ENCODE assay signal across 18 cellular contexts in genomic region chr2:6915399-6915798, GRCh38. TPM values are rescaled to one million over a fixed set of nuclear protein-coding genes. Genes with fewer than 3 reads are reported as not detected.
DNase-seq lines count a peak whose midpoint lies in the region; TF ChIP-seq lines count a peak whose summit lies in the region.
"Had no signal": no experiment of that assay in that cellular context is flagged by ENCODE, and none has a peak within 500 bp of the region (broad histone marks: within the 10 kb centered on the region; RNA-seq: fewer than 3 reads in every experiment).

No MANE protein-coding gene starts in this region.

- H3K27me3 Mint-ChIP-seq in activated CD4-positive, alpha-beta T cell treated with anti-CD3 and anti-CD28 coated beads, Interleukin-2, amount 10 ng/mL, durations not matched to agents 24 days and 14 days: peaks cover 3% of the 10 kb centered on the region
- peaks cover 4% of the 10 kb centered on the region for H3K27me3 Mint-ChIP-seq in nephron (ENCODE audit: low read depth)

- peak; percentile 56 for DNase-seq in activated CD4-positive, alpha-beta T cell treated with anti-CD3 and anti-CD28 coated beads, Interleukin-2, amount 10 ng/mL, durations not matched to agents 24 days and 14 days
- DNase-seq in activated CD4-positive, alpha-beta T cell treated with anti-CD3 and anti-CD28 coated beads, Interleukin-2, amount 50 U/mL, for 4 hours: no peak
- DNase-seq in NT2/D1 (ENCODE audit: low read depth, low spot score) (peak; percentile 43), dorsolateral prefrontal cortex (no peak), GM19240 (ENCODE audit: insufficient read length, low spot score) (no peak), MG63 (no peak), activated gamma-delta T cell (lab: John Stamatoyannopoulos, UW) (no peak)
- DNase-seq: 8988T; activated gamma-delta T cell treated with Interleukin-2 at 50 U/mL for 16 hours; effector CD4-positive, alpha-beta T cell; GOT3; heart left ventricle; kidney; NCI-H82 had no signal

- no peak overlapping the region for H3K4me3 Mint-ChIP-seq in activated CD4-positive, alpha-beta T cell treated with anti-CD3 and anti-CD28 coated beads, Interleukin-2, amount 10 ng/mL, durations not matched to agents 24 days and 14 days
- peak overlapping the region; percentile 78 to 87 (median 81) for H3K4me3 Mint-ChIP-seq in nephron
- H3K4me3 Mint-ChIP-seq: stimulated activated memory B cell treated with anti-CD40 and anti-IgM and Interleukin-4, amounts not matched to agents 10 μg/mL and 1 μg/mL and 100 μg/mL, for 72 hours had no signal

- H3K27me3 ChIP-seq in NT2/D1 (ENCODE audit: insufficient read depth, insufficient read length) (no peaks in the 10 kb centered on the region), dorsolateral prefrontal cortex (no peaks in the 10 kb centered on the region), MG63 (no peaks in the 10 kb centered on the region)
- H3K27me3 ChIP-seq: heart left ventricle had no signal

- H3K36me3 Mint-ChIP-seq in activated CD4-positive, alpha-beta T cell treated with anti-CD3 and anti-CD28 coated beads, Interleukin-2, amount 10 ng/mL, durations not matched to agents 24 days and 14 days (ENCODE audit: low read depth): peaks cover 15% of the 10 kb centered on the region
- peaks cover 13% of the 10 kb centered on the region for H3K36me3 Mint-ChIP-seq in nephron (ENCODE audit: low read depth)
- H3K36me3 Mint-ChIP-seq: stimulated activated memory B cell treated with anti-CD40 and anti-IgM and Interleukin-4, amounts not matched to agents 10 μg/mL and 1 μg/mL and 100 μg/mL, for 72 hours had no signal

- H3K27ac ChIP-seq in dorsolateral prefrontal cortex: peak overlapping the region; percentile 11 to 97 (median 90)
- H3K27ac ChIP-seq: heart left ventricle, KMS-11, neural progenitor cell had no signal

- H3K9me3 Mint-ChIP-seq in activated CD4-positive, alpha-beta T cell treated with anti-CD3 and anti-CD28 coated beads, Interleukin-2, amount 10 ng/mL, durations not matched to agents 24 days and 14 days: no peaks in the 10 kb centered on the region
- peaks cover 3% of the 10 kb centered on the region for H3K9me3 Mint-ChIP-seq in nephron
- H3K9me3 Mint-ChIP-seq: stimulated activated memory B cell treated with anti-CD40 and anti-IgM and Interleukin-4, amounts not matched to agents 10 μg/mL and 1 μg/mL and 100 μg/mL, for 72 hours had no signal

- peaks cover 66% of the 10 kb centered on the region for H3K4me1 Mint-ChIP-seq in activated CD4-positive, alpha-beta T cell treated with anti-CD3 and anti-CD28 coated beads, Interleukin-2, amount 10 ng/mL, durations not matched to agents 24 days and 14 days
- peaks cover 21% of the 10 kb centered on the region for H3K4me1 Mint-ChIP-seq in nephron

- intact Hi-C loops in activated CD4-positive, alpha-beta T cell treated with anti-CD3 and anti-CD28 coated beads, Interleukin-2, amount 10 ng/mL, durations not matched to agents 24 days and 14 days (cut with micrococcal nuclease): loop anchor here (5.0 kb wide), 1 partner anchor 97 kb away; no protein-coding TSS in a partner anchor
- intact Hi-C loops in dorsolateral prefrontal cortex (cut with DNase I): loop anchor here (5.0 kb wide), 3 partner anchors 52 to 122 kb away; no protein-coding TSS in a partner anchor

- H3K27ac Mint-ChIP-seq in activated CD4-positive, alpha-beta T cell treated with anti-CD3 and anti-CD28 coated beads, Interleukin-2, amount 10 ng/mL, durations not matched to agents 24 days and 14 days: no peak overlapping the region
- no peak overlapping the region for H3K27ac Mint-ChIP-seq in nephron
- H3K27ac Mint-ChIP-seq: neural progenitor cell; stimulated activated memory B cell treated with anti-CD40 and anti-IgM and Interleukin-4, amounts not matched to agents 10 μg/mL and 1 μg/mL and 100 μg/mL, for 72 hours had no signal

- H3K4me3 ChIP-seq in NT2/D1 (ENCODE audit: insufficient read length, low read depth) (no peak overlapping the region), dorsolateral prefrontal cortex (peak overlapping the region in 2 of 59 donors; percentile 8 to 21), MG63 (no peak overlapping the region)
- H3K4me3 ChIP-seq: heart left ventricle, neural progenitor cell had no signal

- H3K9me3 ChIP-seq in NT2/D1 (ENCODE audit: insufficient read depth, low read length): no peaks in the 10 kb centered on the region
- H3K9me3 ChIP-seq in MG63: no peaks in the 10 kb centered on the region
- H3K9me3 ChIP-seq: heart left ventricle had no signal

- TF ChIP-seq CTCF in dorsolateral prefrontal cortex (IDR thresholded peaks at IDR 0.05 in 54 of 56, conservative IDR thresholded peaks at IDR 0.05 in 2 of 56; ENCODE audit: low read depth in 1 of 56, partially characterized antibody in 56 of 56) (peak in 3 of 56 donors; percentile 8 to 37 (median 35)), nephron (IDR thresholded peaks at IDR 0.05; ENCODE audit: unreplicated experiment in 3 of 3) (no peak)

- H3K9ac ChIP-seq in NT2/D1 (ENCODE audit: insufficient read length, low read depth): no peak overlapping the region
- H3K9ac ChIP-seq: KMS-11, neural progenitor cell had no signal

- peaks cover 9% of the 10 kb centered on the region for H3K4me1 ChIP-seq in NT2/D1 (ENCODE audit: insufficient read depth, insufficient read length)

- H3K36me3 ChIP-seq in NT2/D1 (ENCODE audit: insufficient read depth, insufficient read length, low read length) (peaks cover 4% of the 10 kb centered on the region), MG63 (no peaks in the 10 kb centered on the region)
- H3K36me3 ChIP-seq: heart left ventricle, neural progenitor cell had no signal

RNA-seq across cellular contexts. Expression of gene RNF144A, which starts 1.8 kb away (rescaled TPM):
- 22.1 and 23.0 TPM in 2 replicates for total RNA-seq in activated CD4-positive, alpha-beta T cell treated with anti-CD3 and anti-CD28 coated beads, Interleukin-2, amount 10 ng/mL, durations not matched to agents 24 days and 14 days
- 100 to 1,000 TPM in 23 of 120 experiments, 10 to 100 TPM in 97; 49.5 to 144 (median 83.6) TPM for total RNA-seq in dorsolateral prefrontal cortex
- total RNA-seq in MG63 (2014; rRNA removed; shearing (Covaris generic); ENCODE audit: low replicate concordance): 1.1 and 4.6 TPM in 2 replicates

RNA-seq across cellular contexts. Expression of gene RSAD2, which starts 37.8 kb away (rescaled TPM):
- total RNA-seq in activated CD4-positive, alpha-beta T cell treated with anti-CD3 and anti-CD28 coated beads, Interleukin-2, amount 10 ng/mL, durations not matched to agents 24 days and 14 days: 2.0 and 2.4 TPM in 2 replicates
- 10 to 100 TPM in 27 of 120 experiments, 1 to 10 TPM in 93; 2.4 to 51.2 (median 7.7) TPM for total RNA-seq in dorsolateral prefrontal cortex
- 1.2 and 6.9 TPM in 2 replicates for total RNA-seq in MG63 (2014; rRNA removed; shearing (Covaris generic); ENCODE audit: low replicate concordance)

RNA-seq across cellular contexts. Expression of gene CMPK2, which starts 49.7 kb away (rescaled TPM):
- total RNA-seq in activated CD4-positive, alpha-beta T cell treated with anti-CD3 and anti-CD28 coated beads, Interleukin-2, amount 10 ng/mL, durations not matched to agents 24 days and 14 days: 6.4 and 6.9 TPM in 2 replicates
- 10 to 100 TPM in 73 of 120 experiments, 1 to 10 TPM in 47; 4.9 to 45.8 (median 10.7) TPM for total RNA-seq in dorsolateral prefrontal cortex
- 2.3 and 6.6 TPM in 2 replicates for total RNA-seq in MG63 (2014; rRNA removed; shearing (Covaris generic); ENCODE audit: low replicate concordance)

Comparison
In these comparisons a context has a peak if more than half of its experiments do, and no peak if none do; other contexts are left out.
1. DNase-seq: peak in activated CD4-positive, alpha-beta T cell treated with anti-CD3 and anti-CD28 coated beads, Interleukin-2, amount 10 ng/mL, durations not matched to agents 24 days and 14 days (single experiment) and NT2/D1 (single experiment); none in activated CD4-positive, alpha-beta T cell treated with anti-CD3 and anti-CD28 coated beads, Interleukin-2, amount 50 U/mL, for 4 hours (0 of 2), dorsolateral prefrontal cortex (0 of 10), GM19240 (single experiment), MG63 (single experiment) and activated gamma-delta T cell (single experiment).